In the genomic region with DNA sequence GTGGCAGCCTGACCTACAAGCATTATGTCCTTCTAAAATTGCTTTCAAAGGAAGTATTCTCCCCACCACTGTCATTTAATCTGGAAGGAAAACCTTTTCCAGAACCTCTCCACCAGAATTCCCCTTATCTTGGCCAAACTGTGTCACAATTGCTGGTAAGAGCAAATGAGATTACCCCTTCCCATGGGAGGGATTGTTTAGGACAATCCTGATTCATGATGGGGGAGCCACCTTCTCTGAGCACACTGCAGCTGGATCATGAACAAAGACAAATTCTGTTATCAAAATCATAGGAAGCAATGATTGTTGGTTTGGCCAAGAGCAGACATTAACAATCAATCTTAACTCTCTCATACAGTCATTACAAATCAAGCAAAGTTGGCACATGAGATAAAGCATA, we compare ENCODE assay signal across 28 cellular contexts. TPM values are rescaled to one million over a fixed set of nuclear protein-coding genes. Genes with fewer than 3 reads are reported as not detected.
"Had no signal": no experiment of that assay in that cellular context is flagged by ENCODE, and none has a peak within 500 bp of the region (broad histone marks: within the 10 kb centered on the region; RNA-seq: fewer than 3 reads in every experiment).

No MANE protein-coding gene starts in this region.

- H3K4me3 ChIP-seq: gastroesophageal sphincter, ovary, prostate gland, right atrium auricular region, tibial artery had no signal

- H3K36me3 Mint-ChIP-seq: activated CD8-positive, alpha-beta memory T cell treated with anti-CD3 and anti-CD28 coated beads, Interleukin-2, amount 10 ng/mL, durations not matched to agents 7 days and 5 days; brain; natural killer cell had no signal

- ATAC-seq: activated CD8-positive, alpha-beta memory T cell treated with anti-CD3 and anti-CD28 coated beads, Interleukin-2, amount 10 ng/mL, durations not matched to agents 7 days and 5 days; activated CD8-positive, alpha-beta T cell treated with anti-CD3 and anti-CD28 coated beads for 36 hours; activated naive CD8-positive, alpha-beta T cell treated with anti-CD3 and anti-CD28 coated beads, Interleukin-2, amount 50 U/mL, for 24 hours; gastroesophageal sphincter; left ventricle myocardium superior; natural killer cell; stimulated activated naive CD8-positive, alpha-beta T cell treated with anti-CD3 and anti-CD28 coated beads, Interleukin-15, Interleukin-2, amounts not matched to agents 100 U/mL and 50 U/mL, for 24 hours had no signal

- H3K9me3 Mint-ChIP-seq: activated CD4-positive, alpha-beta T cell treated with anti-CD3 and anti-CD28 coated beads, Interleukin-2, amount 10 ng/mL, durations not matched to agents 7 days and 5 days; activated CD8-positive, alpha-beta T cell treated with anti-CD3 and anti-CD28 coated beads for 36 hours; activated naive CD8-positive, alpha-beta T cell treated with anti-CD3 and anti-CD28 coated beads, Interleukin-2, amount 50 U/mL, for 24 hours; dendritic cell treated with granulocyte-macrophage colony-stimulating factor and Interleukin-4, amounts not matched to agents 40 ng/mL and 50 ng/mL, for 4 days; natural killer cell had no signal

- H3K36me3 ChIP-seq: gastroesophageal sphincter, ovary, prostate gland, right atrium auricular region, tibial artery, WERI-Rb-1 had no signal

- H3K4me1 Mint-ChIP-seq: activated CD4-positive, alpha-beta T cell treated with anti-CD3 and anti-CD28 coated beads, Interleukin-2, amount 10 ng/mL, durations not matched to agents 7 days and 5 days; activated CD8-positive, alpha-beta memory T cell treated with anti-CD3 and anti-CD28 coated beads, Interleukin-2, amount 10 ng/mL, durations not matched to agents 7 days and 5 days; activated naive CD8-positive, alpha-beta T cell treated with anti-CD3 and anti-CD28 coated beads, Interleukin-2, amount 50 U/mL, for 24 hours; natural killer cell had no signal

- H3K4me3 Mint-ChIP-seq: activated CD4-positive, alpha-beta T cell treated with anti-CD3 and anti-CD28 coated beads, Interleukin-2, amount 10 ng/mL, durations not matched to agents 7 days and 5 days; activated CD8-positive, alpha-beta memory T cell treated with anti-CD3 and anti-CD28 coated beads, Interleukin-2, amount 10 ng/mL, durations not matched to agents 7 days and 5 days; activated CD8-positive, alpha-beta T cell treated with anti-CD3 and anti-CD28 coated beads for 36 hours; activated naive CD8-positive, alpha-beta T cell treated with anti-CD3 and anti-CD28 coated beads, Interleukin-2, amount 50 U/mL, for 24 hours; brain; dendritic cell treated with granulocyte-macrophage colony-stimulating factor and Interleukin-4, amounts not matched to agents 40 ng/mL and 50 ng/mL, for 4 days; natural killer cell had no signal

- H3K27ac ChIP-seq: ovary, prostate gland, right atrium auricular region had no signal

- H3K9me3 ChIP-seq: gastroesophageal sphincter, ovary, prostate gland, right atrium auricular region, tibial artery had no signal

- H3K27ac Mint-ChIP-seq: activated CD4-positive, alpha-beta T cell treated with anti-CD3 and anti-CD28 coated beads, Interleukin-2, amount 10 ng/mL, durations not matched to agents 7 days and 5 days; activated CD8-positive, alpha-beta memory T cell treated with anti-CD3 and anti-CD28 coated beads, Interleukin-2, amount 10 ng/mL, durations not matched to agents 7 days and 5 days; activated CD8-positive, alpha-beta T cell treated with anti-CD3 and anti-CD28 coated beads for 36 hours; activated naive CD8-positive, alpha-beta T cell treated with anti-CD3 and anti-CD28 coated beads, Interleukin-2, amount 50 U/mL, for 24 hours; brain; dendritic cell treated with granulocyte-macrophage colony-stimulating factor and Interleukin-4, amounts not matched to agents 40 ng/mL and 50 ng/mL, for 4 days; natural killer cell had no signal

- DNase-seq: activated CD4-positive, alpha-beta T cell treated with anti-CD3 and anti-CD28 coated beads, Interleukin-2, amount 10 ng/mL, durations not matched to agents 7 days and 5 days; activated CD4-positive, CD25-positive, alpha-beta regulatory T cell treated with anti-CD3 and anti-CD28 coated beads, Interleukin-2, amount 50 U/mL, for 72 hours; activated CD8-positive, alpha-beta memory T cell treated with anti-CD3 and anti-CD28 coated beads, Interleukin-2, amount 10 ng/mL, durations not matched to agents 7 days and 5 days; activated CD8-positive, alpha-beta T cell treated with anti-CD3 and anti-CD28 coated beads for 36 hours; activated effector memory CD4-positive, alpha-beta T cell treated with anti-CD3 and anti-CD28 coated beads, Interleukin-2, amount 50 U/mL, for 16 hours; activated naive CD4-positive, alpha-beta T cell treated with anti-CD3 and anti-CD28 coated beads, Interleukin-2, amount 50 U/mL, for 16 hours; activated naive CD8-positive, alpha-beta T cell treated with anti-CD3 and anti-CD28 coated beads, Interleukin-2, amount 50 U/mL, for 24 hours; activated T-cell treated with anti-CD3 and anti-CD28 coated beads for 4 hours; anterior cingulate cortex; effector CD8-positive, alpha-beta T cell; head of caudate nucleus; hypothalamus; left ventricle myocardium superior; mammary epithelial cell; midbrain; natural killer cell; ovary; stimulated activated CD4-positive, alpha-beta T cell treated with anti-CD3 and anti-CD28 coated beads, Interleukin-4, amount 100 ng/mL, for 4 hours; stimulated activated naive CD8-positive, alpha-beta T cell treated with anti-CD3 and anti-CD28 coated beads, Interleukin-15, Interleukin-2, amounts not matched to agents 100 U/mL and 50 U/mL, for 24 hours; substantia nigra; T-helper 2 cell; tibial artery; WERI-Rb-1 had no signal

- H3K27me3 Mint-ChIP-seq: activated naive CD8-positive, alpha-beta T cell treated with anti-CD3 and anti-CD28 coated beads, Interleukin-2, amount 50 U/mL, for 24 hours had no signal

- H3K27me3 ChIP-seq: gastroesophageal sphincter, ovary, right atrium auricular region, tibial artery had no signal

RNA-seq across cellular contexts. Expression of a gene that starts 18.1 kb away (rescaled TPM):
- total RNA-seq: activated CD8-positive, alpha-beta T cell treated with anti-CD3 and anti-CD28 coated beads for 36 hours; mammary epithelial cell had no signal
- polyA plus RNA-seq: mammary epithelial cell had no signal

RNA-seq across cellular contexts. Expression of a gene that starts 41.5 kb away (rescaled TPM):
- total RNA-seq: mammary epithelial cell had no signal
- polyA plus RNA-seq: mammary epithelial cell had no signal
